Comparison of ENCODE assay signal across 12 cellular contexts in the genomic region with DNA sequence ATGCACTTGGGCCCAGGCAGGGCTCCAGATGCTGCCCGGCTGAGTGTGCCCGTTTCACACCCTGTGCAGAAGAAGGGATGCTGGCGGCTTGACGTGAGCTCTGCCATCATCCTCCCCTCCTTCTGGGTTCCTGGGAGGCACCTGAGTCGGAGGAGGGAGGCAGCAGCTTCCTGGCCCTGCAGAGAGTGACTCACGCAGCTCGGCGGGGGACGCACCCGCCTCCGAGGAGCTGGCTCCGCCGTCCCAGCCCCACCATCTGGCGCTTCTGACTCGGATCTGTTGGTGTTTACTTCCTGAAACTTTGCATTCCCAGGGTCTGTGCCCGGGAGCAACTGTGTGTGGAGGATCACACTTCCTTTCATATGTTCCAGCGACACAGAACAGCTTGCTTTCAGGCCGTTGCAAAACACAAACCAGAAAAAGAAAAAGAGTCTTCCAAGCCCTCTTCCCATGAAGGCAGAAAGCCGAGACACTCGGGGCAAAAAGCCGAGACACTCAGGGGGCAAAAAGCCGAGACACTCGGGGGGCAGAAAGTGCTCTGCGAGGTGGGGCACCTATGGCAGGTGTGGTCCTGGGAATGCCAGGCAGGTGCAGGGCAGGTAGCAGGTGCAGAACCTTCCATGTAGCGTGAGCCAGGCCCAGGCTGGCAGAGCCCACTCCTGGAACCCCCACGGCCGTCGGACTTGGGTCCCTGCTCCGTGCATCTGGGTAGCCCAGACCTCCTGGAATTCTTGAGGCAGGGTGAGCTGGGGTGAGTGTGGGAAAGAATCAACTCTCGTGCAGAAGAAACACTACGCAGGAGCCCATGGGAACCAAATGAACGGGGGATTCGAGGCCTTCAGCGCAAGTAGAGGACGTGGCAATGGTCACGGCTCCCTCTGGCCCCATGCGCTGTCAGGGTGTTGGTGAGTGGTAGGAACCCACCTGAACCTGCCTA. TPM values are rescaled to one million over a fixed set of nuclear protein-coding genes. Genes with fewer than 3 reads are reported as not detected.
DNase-seq lines count a peak whose midpoint lies in the region; ATAC-seq, FAIRE-seq and TF ChIP-seq lines count a peak whose summit lies in the region.
"Had no signal": no experiment of that assay in that cellular context is flagged by ENCODE, and none has a peak within 500 bp of the region (broad histone marks: within the 10 kb centered on the region; RNA-seq: fewer than 3 reads in every experiment).

No MANE protein-coding gene starts in this region.

- 32 to 42% (median 37%) methylated on average over 34 to 37 of the region's 37 CpGs for WGBS in small intestine, 3 donors

- no peaks in the 10 kb centered on the region for H3K27me3 Mint-ChIP-seq in activated CD4-positive, alpha-beta T cell treated with anti-CD3 and anti-CD28 coated beads for 36 hours
- H3K27me3 Mint-ChIP-seq in activated naive CD4-positive, alpha-beta T cell treated with anti-CD3 and anti-CD28 coated beads, Interleukin-2, amount 10 ng/mL, durations not matched to agents 7 days and 5 days = peaks cover 24% of the 10 kb centered on the region

- no peak overlapping the region for H3K27ac Mint-ChIP-seq in activated CD4-positive, alpha-beta T cell treated with anti-CD3 and anti-CD28 coated beads for 36 hours
- no peak overlapping the region for H3K27ac Mint-ChIP-seq in activated naive CD4-positive, alpha-beta T cell treated with anti-CD3 and anti-CD28 coated beads, Interleukin-2, amount 10 ng/mL, durations not matched to agents 7 days and 5 days
- H3K27ac Mint-ChIP-seq: activated naive CD4-positive, alpha-beta T cell treated with anti-CD3 and anti-CD28 coated beads, Interleukin-2, amount 50 U/mL, for 24 hours; IgD-negative memory B cell had no signal

- H3K27ac ChIP-seq in RWPE1 (peak overlapping the region; percentile 60), small intestine (ENCODE audit: low read depth in 1 of 2, low read length in 1 of 2) (peak overlapping the region in 1 of 2 donors; percentile 30)
- H3K27ac ChIP-seq: C4-2B, parathyroid adenoma had no signal

- H3K4me1 Mint-ChIP-seq in activated CD4-positive, alpha-beta T cell treated with anti-CD3 and anti-CD28 coated beads for 36 hours = no peaks in the 10 kb centered on the region
- H3K4me1 Mint-ChIP-seq in activated naive CD4-positive, alpha-beta T cell treated with anti-CD3 and anti-CD28 coated beads, Interleukin-2, amount 10 ng/mL, durations not matched to agents 7 days and 5 days = no peaks in the 10 kb centered on the region
- H3K4me1 Mint-ChIP-seq: activated naive CD4-positive, alpha-beta T cell treated with anti-CD3 and anti-CD28 coated beads, Interleukin-2, amount 50 U/mL, for 24 hours had no signal

- H3K36me3 ChIP-seq in small intestine (ENCODE audit: control insufficient read depth in 2 of 2, insufficient read depth in 2 of 2, low read length in 2 of 2) = no peaks in the 10 kb centered on the region

- ATAC-seq in activated CD4-positive, alpha-beta T cell treated with anti-CD3 and anti-CD28 coated beads for 36 hours = peak; percentile 65
- ATAC-seq in GM18861 (IDR thresholded peaks at IDR 0.05; ENCODE audit: unreplicated experiment) = no peak

- H3K27me3 ChIP-seq in small intestine (ENCODE audit: control insufficient read depth in 2 of 2, insufficient read depth in 2 of 2, low read length in 2 of 2) = no peaks in the 10 kb centered on the region

- H3K9me3 Mint-ChIP-seq in activated CD4-positive, alpha-beta T cell treated with anti-CD3 and anti-CD28 coated beads for 36 hours (ENCODE audit: low read depth) = peaks cover 2% of the 10 kb centered on the region
- H3K9me3 Mint-ChIP-seq in activated naive CD4-positive, alpha-beta T cell treated with anti-CD3 and anti-CD28 coated beads, Interleukin-2, amount 10 ng/mL, durations not matched to agents 7 days and 5 days = peaks cover 7% of the 10 kb centered on the region
- H3K9me3 Mint-ChIP-seq: activated naive CD4-positive, alpha-beta T cell treated with anti-CD3 and anti-CD28 coated beads, Interleukin-2, amount 50 U/mL, for 24 hours had no signal

- H3K9me3 ChIP-seq in small intestine (ENCODE audit: control insufficient read depth, low read depth) = no peaks in the 10 kb centered on the region

- intact Hi-C loops in activated CD4-positive, alpha-beta T cell treated with anti-CD3 and anti-CD28 coated beads for 36 hours (cut with DNase I, micrococcal nuclease) = no loop called here

- CTCF ChIA-PET in activated CD4-positive, alpha-beta T cell treated with anti-CD3 and anti-CD28 coated beads for 36 hours (lab: Charles Lee) = interaction anchor here (1.1 kb wide), 1 partner anchor 16 kb away, joined by 3 read pairs; no protein-coding TSS in a partner anchor
- CTCF ChIA-PET in RWPE1 (lab: Yijun Ruan, JAX) = interaction anchor here (0.7 kb wide), 1 partner anchor 184 kb away, joined by 5 read pairs; no protein-coding TSS in a partner anchor
- CTCF ChIA-PET in activated naive CD4-positive, alpha-beta T cell treated with anti-CD3 and anti-CD28 coated beads, Interleukin-2, amount 10 ng/mL, durations not matched to agents 7 days and 5 days (lab: Charles Lee) = no interaction called here

- FAIRE-seq in small intestine (lab: Jason Lieb, UNC) = no peak

- TF ChIP-seq CTCF in RWPE1 (conservative IDR thresholded peaks at IDR 0.05; ENCODE audit: low read depth) (no peak), foreskin fibroblast (IDR thresholded peaks at IDR 0.05; ENCODE audit: low read depth, low read length) (no peak)

- no peaks in the 10 kb centered on the region for H3K36me3 Mint-ChIP-seq in activated CD4-positive, alpha-beta T cell treated with anti-CD3 and anti-CD28 coated beads for 36 hours (ENCODE audit: low read depth)
- peaks cover 2% of the 10 kb centered on the region for H3K36me3 Mint-ChIP-seq in activated naive CD4-positive, alpha-beta T cell treated with anti-CD3 and anti-CD28 coated beads, Interleukin-2, amount 10 ng/mL, durations not matched to agents 7 days and 5 days
- H3K36me3 Mint-ChIP-seq: activated naive CD4-positive, alpha-beta T cell treated with anti-CD3 and anti-CD28 coated beads, Interleukin-2, amount 50 U/mL, for 24 hours; IgD-negative memory B cell had no signal

- no peaks in the 10 kb centered on the region for H3K4me1 ChIP-seq in small intestine (ENCODE audit: control insufficient read depth in 2 of 2, insufficient read depth in 1 of 2, low read depth in 1 of 2, low read length in 1 of 2)

- POLR2A ChIA-PET in activated CD4-positive, alpha-beta T cell treated with anti-CD3 and anti-CD28 coated beads for 36 hours (lab: Charles Lee) = no interaction called here
- POLR2A ChIA-PET in RWPE1 (lab: Yijun Ruan, JAX; ENCODE audit: low non-redundant PET) = no interaction called here

- no peak overlapping the region for H3K4me3 ChIP-seq in foreskin fibroblast (ENCODE audit: low read depth in 1 of 2, low read length in 2 of 2)
- no peak overlapping the region for H3K4me3 ChIP-seq in small intestine (ENCODE audit: low read depth in 1 of 2, low read length in 2 of 2)

- H3K4me3 Mint-ChIP-seq in activated CD4-positive, alpha-beta T cell treated with anti-CD3 and anti-CD28 coated beads for 36 hours = no peak overlapping the region
- H3K4me3 Mint-ChIP-seq in activated naive CD4-positive, alpha-beta T cell treated with anti-CD3 and anti-CD28 coated beads, Interleukin-2, amount 10 ng/mL, durations not matched to agents 7 days and 5 days = no peak overlapping the region
- H3K4me3 Mint-ChIP-seq: activated naive CD4-positive, alpha-beta T cell treated with anti-CD3 and anti-CD28 coated beads, Interleukin-2, amount 50 U/mL, for 24 hours; IgD-negative memory B cell had no signal

- DNase-seq in activated CD4-positive, alpha-beta T cell treated with anti-CD3 and anti-CD28 coated beads for 36 hours = peak; percentile 33
- no peak for DNase-seq in activated CD4-positive, alpha-beta T cell treated with anti-CD3 and anti-CD28 coated beads for 48 hours
- DNase-seq in RWPE1 (ENCODE audit: low spot score) (peak; percentile 73), foreskin fibroblast (peak; percentile 64 to 74), small intestine (peak; percentile 41), NCI-H146 (lab: John Stamatoyannopoulos, UW) (no peak)
- DNase-seq in activated naive CD4-positive, alpha-beta T cell treated with anti-CD3 and anti-CD28 coated beads, Interleukin-2, amount 10 ng/mL, durations not matched to agents 7 days and 5 days = no peak

RNA-seq across cellular contexts. Expression of a gene that starts 27.6 kb away (rescaled TPM):
- total RNA-seq in activated CD4-positive, alpha-beta T cell treated with anti-CD3 and anti-CD28 coated beads for 36 hours = under 1 TPM in 1 of 2 experiments, not detected in 1; 0.30 TPM
- under 1 TPM in 1 of 3 donors, not detected in 2; 0.79 TPM for polyA plus RNA-seq in small intestine

Comparison
In these comparisons a context has a peak if more than half of its experiments do, and no peak if none do; other contexts are left out.
1. DNase-seq: peak in activated CD4-positive, alpha-beta T cell treated with anti-CD3 and anti-CD28 coated beads for 36 hours (single experiment), RWPE1 (single experiment), foreskin fibroblast (2 of 2) and small intestine (single experiment); none in activated CD4-positive, alpha-beta T cell treated with anti-CD3 and anti-CD28 coated beads for 48 hours (single experiment), NCI-H146 (single experiment) and activated naive CD4-positive, alpha-beta T cell treated with anti-CD3 and anti-CD28 coated beads, Interleukin-2, amount 10 ng/mL, durations not matched to agents 7 days and 5 days (single experiment).